ENCODE assay signal across 30 cellular contexts in the genomic region with DNA sequence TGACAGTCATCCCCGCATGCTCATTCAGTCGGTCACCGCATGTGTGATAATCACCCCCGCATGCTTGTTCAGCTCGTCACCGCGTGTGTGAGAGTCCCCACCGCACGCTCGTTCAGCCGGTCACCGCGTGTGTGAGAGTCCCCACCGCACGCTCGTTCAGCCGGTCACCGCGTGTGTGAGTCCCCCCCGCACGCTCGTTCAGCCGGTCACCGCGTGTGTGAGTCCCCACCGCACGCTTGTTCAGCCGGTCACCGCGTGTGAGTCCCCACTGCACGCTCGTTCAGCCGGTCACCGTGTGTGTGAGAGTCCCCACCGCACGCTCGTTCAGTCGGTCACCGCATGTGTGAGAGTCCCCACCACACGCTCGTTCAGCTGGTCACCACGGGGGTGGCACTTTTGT.
"Had no signal": no experiment of that assay in that cellular context is flagged by ENCODE, and none has a peak within 500 bp of the region (broad histone marks: within the 10 kb centered on the region; RNA-seq: fewer than 3 reads in every experiment).

No MANE protein-coding gene starts in this region.

- H3K4me1 ChIP-seq: breast epithelium had no signal

- H3K27ac ChIP-seq: breast epithelium, pancreas, prostate gland, upper lobe of left lung, vagina, VCaP had no signal

- H3K4me3 ChIP-seq: breast epithelium, pancreas, prostate gland, smooth muscle cell, upper lobe of left lung, vagina had no signal

- H3K36me3 ChIP-seq: breast epithelium, pancreas, prostate gland, vagina had no signal

- DNase-seq: activated CD4-positive, alpha-beta memory T cell treated with anti-CD3 and anti-CD28 coated beads for 36 hours; activated CD4-positive, alpha-beta T cell treated with anti-CD3 and anti-CD28 coated beads for 48 hours; activated CD8-positive, alpha-beta memory T cell treated with anti-CD3 and anti-CD28 coated beads, Interleukin-2, amount 50 U/mL, for 4 hours; activated T-cell treated with anti-CD3 and anti-CD28 coated beads, Interleukin-2, amount 50 U/mL, for 24 hours; central memory CD4-positive, alpha-beta T cell; foreskin fibroblast; head of caudate nucleus; hippocampal formation; immature natural killer cell; naive B cell; nucleus accumbens; pancreas; retina; stimulated activated CD4-positive, alpha-beta T cell treated with anti-CD3 and anti-CD28 coated beads, Interleukin-1b, Interleukin-23, amount 100 ng/mL, for 48 hours; stimulated activated CD4-positive, alpha-beta T cell treated with anti-CD3 and anti-CD28 coated beads, Interleukin-4, amount 100 ng/mL, for 4 hours; stimulated activated CD8-positive, alpha-beta memory T cell treated with anti-CD3 and anti-CD28 coated beads, Interleukin-4, amount 100 ng/mL, for 48 hours; stimulated activated naive CD8-positive, alpha-beta T cell treated with anti-CD3 and anti-CD28 coated beads, Interleukin-15, amount 100 ng/mL, for 72 hours; substantia nigra; T-helper 9 cell; upper lobe of left lung had no signal

- H3K9me3 ChIP-seq: breast epithelium, pancreas, prostate gland, upper lobe of left lung, vagina had no signal

- H3K4me2 ChIP-seq: smooth muscle cell had no signal

- ATAC-seq: activated naive CD4-positive, alpha-beta T cell treated with anti-CD3 and anti-CD28 coated beads, Interleukin-2, amount 50 U/mL, for 72 hours; activated T-helper 17 cell treated with anti-CD3 and anti-CD28 coated beads, Interleukin-2, amount 50 U/mL, for 72 hours; esophagus mucosa; pancreas; stimulated activated memory B cell treated with anti-CD40 and anti-IgM and Interleukin-4, amounts not matched to agents 10 μg/mL and 1 μg/mL and 100 μg/mL, for 72 hours; stimulated activated naive CD8-positive, alpha-beta T cell treated with anti-CD3 and anti-CD28 coated beads, Interleukin-15, amount 100 ng/mL, for 72 hours had no signal

- FAIRE-seq: pancreas, TTC549 had no signal

- H3K27me3 ChIP-seq: breast epithelium, pancreas, upper lobe of left lung, vagina had no signal
